2 cellular contexts compared by ENCODE assay signal in genomic region chr4:152462047-152462446, GRCh38.
A peak's percentile ranks its signal among the peaks of the same experiment; 100 is the strongest.
TF ChIP-seq lines count a peak whose summit lies in the region.

No MANE protein-coding gene starts in this region.

TF ChIP-seq in HepG2, 621 proteins besides CTCF, POLR2A, EP300 and RAD21 (continued from another document and continues in another):
- TF ChIP-seq ARID5B (CRISPR knock-in tag; IDR thresholded peaks at IDR 0.05) (peak; percentile 78), ZNF274 (CRISPR knock-in tag; IDR thresholded peaks at IDR 0.05) (no peak), PITX1 (CRISPR knock-in tag; IDR thresholded peaks at IDR 0.05) (0 out of 2 replicates have a peak, but pooled peaks have one; percentile 21), POGZ (CRISPR knock-in tag; IDR thresholded peaks at IDR 0.05) (0 out of 2 replicates have a peak, but pooled peaks have one; percentile 31), HDAC2 (CRISPR knock-in tag; IDR thresholded peaks at IDR 0.05) (peak; percentile 23; the same call in 1 of the 2 replicates), ELF3 (CRISPR knock-in tag; IDR thresholded peaks at IDR 0.05) (peak; percentile 39; the same call in 1 of the 2 replicates), LCORL (IDR thresholded peaks at IDR 0.05) (no peak), LCORL (CRISPR knock-in tag; IDR thresholded peaks at IDR 0.05) (0 out of 2 replicates have a peak, but pooled peaks have one; percentile 24), ZNF660 (CRISPR knock-in tag; IDR thresholded peaks at IDR 0.05; ENCODE audit: borderline replicate concordance, low read depth) (no peak), ZBTB49 (CRISPR knock-in tag; IDR thresholded peaks at IDR 0.05; ENCODE audit: borderline replicate concordance) (no peak)
- TF ChIP-seq, protein P1, sequence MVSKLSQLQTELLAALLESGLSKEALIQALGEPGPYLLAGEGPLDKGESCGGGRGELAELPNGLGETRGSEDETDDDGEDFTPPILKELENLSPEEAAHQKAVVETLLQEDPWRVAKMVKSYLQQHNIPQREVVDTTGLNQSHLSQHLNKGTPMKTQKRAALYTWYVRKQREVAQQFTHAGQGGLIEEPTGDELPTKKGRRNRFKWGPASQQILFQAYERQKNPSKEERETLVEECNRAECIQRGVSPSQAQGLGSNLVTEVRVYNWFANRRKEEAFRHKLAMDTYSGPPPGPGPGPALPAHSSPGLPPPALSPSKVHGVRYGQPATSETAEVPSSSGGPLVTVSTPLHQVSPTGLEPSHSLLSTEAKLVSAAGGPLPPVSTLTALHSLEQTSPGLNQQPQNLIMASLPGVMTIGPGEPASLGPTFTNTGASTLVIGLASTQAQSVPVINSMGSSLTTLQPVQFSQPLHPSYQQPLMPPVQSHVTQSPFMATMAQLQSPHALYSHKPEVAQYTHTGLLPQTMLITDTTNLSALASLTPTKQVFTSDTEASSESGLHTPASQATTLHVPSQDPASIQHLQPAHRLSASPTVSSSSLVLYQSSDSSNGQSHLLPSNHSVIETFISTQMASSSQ (IDR thresholded peaks at IDR 0.05; ENCODE audit: low read depth): no peak
- TF ChIP-seq, protein P1 (CRISPR knock-in tag; IDR thresholded peaks at IDR 0.05; ENCODE audit: borderline replicate concordance): peak; percentile 34; the same call in 1 of the 2 replicates

TF ChIP-seq in SK-N-SH, 30 proteins besides CTCF, POLR2A, EP300 and RAD21 (continued from another document):
- TF ChIP-seq REST (IDR thresholded peaks at IDR 0.05; ENCODE audit: low read depth, low read length): no peak
- no peak for TF ChIP-seq GABPA (IDR thresholded peaks at IDR 0.05; ENCODE audit: low read depth)
- no peak for TF ChIP-seq RCOR1 (IDR thresholded peaks at IDR 0.05; ENCODE audit: low read length)
- no peak for TF ChIP-seq NFIC (IDR thresholded peaks at IDR 0.05; ENCODE audit: borderline replicate concordance)
- TF ChIP-seq MXI1 (IDR thresholded peaks at IDR 0.05; ENCODE audit: low read depth, low read length): no peak
- TF ChIP-seq, protein P2, sequence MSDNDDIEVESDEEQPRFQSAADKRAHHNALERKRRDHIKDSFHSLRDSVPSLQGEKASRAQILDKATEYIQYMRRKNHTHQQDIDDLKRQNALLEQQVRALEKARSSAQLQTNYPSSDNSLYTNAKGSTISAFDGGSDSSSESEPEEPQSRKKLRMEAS (IDR thresholded peaks at IDR 0.05; ENCODE audit: low read depth): no peak
- no peak for TF ChIP-seq YY1 (IDR thresholded peaks at IDR 0.05; ENCODE audit: low read depth)
- TF ChIP-seq RFX5 (IDR thresholded peaks at IDR 0.05; ENCODE audit: low read length): no peak
- no peak for TF ChIP-seq SMC3 (IDR thresholded peaks at IDR 0.05; ENCODE audit: low read depth, low read length)
- no peak for TF ChIP-seq NRF1 (IDR thresholded peaks at IDR 0.05; ENCODE audit: low read depth, low read length)
- TF ChIP-seq, protein P3, sequence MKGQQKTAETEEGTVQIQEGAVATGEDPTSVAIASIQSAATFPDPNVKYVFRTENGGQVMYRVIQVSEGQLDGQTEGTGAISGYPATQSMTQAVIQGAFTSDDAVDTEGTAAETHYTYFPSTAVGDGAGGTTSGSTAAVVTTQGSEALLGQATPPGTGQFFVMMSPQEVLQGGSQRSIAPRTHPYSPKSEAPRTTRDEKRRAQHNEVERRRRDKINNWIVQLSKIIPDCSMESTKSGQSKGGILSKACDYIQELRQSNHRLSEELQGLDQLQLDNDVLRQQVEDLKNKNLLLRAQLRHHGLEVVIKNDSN (IDR thresholded peaks at IDR 0.05; ENCODE audit: borderline replicate concordance, low read depth): no peak
- no peak for TF ChIP-seq TEAD4 (IDR thresholded peaks at IDR 0.05; ENCODE audit: borderline replicate concordance, insufficient read depth)
